ENCODE assay signal across 10 cellular contexts in genomic region chrX:30831082-30831481, GRCh38. TPM values are rescaled to one million over a fixed set of nuclear protein-coding genes. Genes with fewer than 3 reads are reported as not detected.
DNase-seq lines count a peak whose midpoint lies in the region; ATAC-seq lines count a peak whose summit lies in the region.
"Had no signal": no experiment of that assay in that cellular context is flagged by ENCODE, and none has a peak within 500 bp of the region (broad histone marks: within the 10 kb centered on the region; RNA-seq: fewer than 3 reads in every experiment).

No MANE protein-coding gene starts in this region.

- peaks cover 1% of the 10 kb centered on the region for H3K27me3 Mint-ChIP-seq in activated T-helper 1 cell treated with anti-CD3 and anti-CD28 coated beads, Interleukin-12 subunit alpha, Interleukin-12 subunit beta, Interleukin-2, Interleukin-4 antibody, amounts not matched to agents 30 ng/mL and 10 ng/mL and 1 ng/mL, durations not matched to agents 14 hours and 24 hours and 36 hours (ENCODE audit: insufficient read depth)

- peak overlapping the region; percentile 60 for H3K4me3 Mint-ChIP-seq in activated T-helper 1 cell treated with anti-CD3 and anti-CD28 coated beads, Interleukin-12 subunit alpha, Interleukin-12 subunit beta, Interleukin-2, Interleukin-4 antibody, amounts not matched to agents 30 ng/mL and 10 ng/mL and 1 ng/mL, durations not matched to agents 14 hours and 24 hours and 36 hours

- no peaks in the 10 kb centered on the region for H3K9me3 Mint-ChIP-seq in activated T-helper 1 cell treated with anti-CD3 and anti-CD28 coated beads, Interleukin-12 subunit alpha, Interleukin-12 subunit beta, Interleukin-2, Interleukin-4 antibody, amounts not matched to agents 30 ng/mL and 10 ng/mL and 1 ng/mL, durations not matched to agents 14 hours and 24 hours and 36 hours

- H3K27ac Mint-ChIP-seq in activated T-helper 1 cell treated with anti-CD3 and anti-CD28 coated beads, Interleukin-12 subunit alpha, Interleukin-12 subunit beta, Interleukin-2, Interleukin-4 antibody, amounts not matched to agents 30 ng/mL and 10 ng/mL and 1 ng/mL, durations not matched to agents 14 hours and 24 hours and 36 hours: peak overlapping the region; percentile 67

- intact Hi-C loops in activated T-helper 1 cell treated with anti-CD3 and anti-CD28 coated beads, Interleukin-12 subunit alpha, Interleukin-12 subunit beta, Interleukin-2, Interleukin-4 antibody, amounts not matched to agents 30 ng/mL and 10 ng/mL and 1 ng/mL, durations not matched to agents 14 hours and 24 hours and 36 hours (cut with micrococcal nuclease): loop anchor here (1.0 to 5.0 kb wide), 3 partner anchors 56 to 254 kb away; partner anchors contain the start of gene TASL

- H3K4me1 Mint-ChIP-seq in activated T-helper 1 cell treated with anti-CD3 and anti-CD28 coated beads, Interleukin-12 subunit alpha, Interleukin-12 subunit beta, Interleukin-2, Interleukin-4 antibody, amounts not matched to agents 30 ng/mL and 10 ng/mL and 1 ng/mL, durations not matched to agents 14 hours and 24 hours and 36 hours (ENCODE audit: low read depth): peaks cover 26% of the 10 kb centered on the region

- DNase-seq in activated T-helper 1 cell treated with anti-CD3 and anti-CD28 coated beads, Interleukin-12 subunit alpha, Interleukin-12 subunit beta, Interleukin-2, Interleukin-4 antibody, amounts not matched to agents 30 ng/mL and 10 ng/mL and 1 ng/mL, durations not matched to agents 14 hours and 24 hours and 36 hours (ENCODE audit: low spot score): peak; percentile 37
- peak; percentile 0 to 4 for DNase-seq in stimulated activated CD4-positive, alpha-beta T cell treated with anti-CD3 and anti-CD28 coated beads, Interleukin-1b, Interleukin-23, amount 100 ng/mL, for 4 hours (ENCODE audit: low read depth in 2 of 2)
- DNase-seq in RKO (ENCODE audit: low spot score) (no peak), dedifferentiated amniotic fluid mesenchymal stem cell (ENCODE audit: extremely low spot score) (no peak), COR-L47 (lab: John Stamatoyannopoulos, UW) (no peak), SW 1271 (lab: John Stamatoyannopoulos, UW) (no peak)
- DNase-seq: midbrain had no signal

- H3K36me3 Mint-ChIP-seq in activated T-helper 1 cell treated with anti-CD3 and anti-CD28 coated beads, Interleukin-12 subunit alpha, Interleukin-12 subunit beta, Interleukin-2, Interleukin-4 antibody, amounts not matched to agents 30 ng/mL and 10 ng/mL and 1 ng/mL, durations not matched to agents 14 hours and 24 hours and 36 hours (ENCODE audit: low read depth): peaks cover 13% of the 10 kb centered on the region

- ATAC-seq in GM19324 (IDR thresholded peaks at IDR 0.05; ENCODE audit: low FRiP score, unreplicated experiment) (peak; percentile 76), HG03039 (IDR thresholded peaks at IDR 0.05; ENCODE audit: unreplicated experiment) (peak; percentile 82)
- ATAC-seq: HCT116 had no signal

RNA-seq across cellular contexts. Expression of gene TAB3, which starts 58.0 kb away (rescaled TPM):
- total RNA-seq in activated T-helper 1 cell treated with anti-CD3 and anti-CD28 coated beads, Interleukin-12 subunit alpha, Interleukin-12 subunit beta, Interleukin-2, Interleukin-4 antibody, amounts not matched to agents 30 ng/mL and 10 ng/mL and 1 ng/mL, durations not matched to agents 14 hours and 24 hours and 36 hours: 23.7 and 24.4 TPM in 2 replicates

Comparison
In these comparisons a context has a peak if more than half of its experiments do, and no peak if none do; other contexts are left out.
1. DNase-seq: peak in activated T-helper 1 cell treated with anti-CD3 and anti-CD28 coated beads, Interleukin-12 subunit alpha, Interleukin-12 subunit beta, Interleukin-2, Interleukin-4 antibody, amounts not matched to agents 30 ng/mL and 10 ng/mL and 1 ng/mL, durations not matched to agents 14 hours and 24 hours and 36 hours (single experiment) and stimulated activated CD4-positive, alpha-beta T cell treated with anti-CD3 and anti-CD28 coated beads, Interleukin-1b, Interleukin-23, amount 100 ng/mL, for 4 hours (2 of 2); none in RKO (single experiment), dedifferentiated amniotic fluid mesenchymal stem cell (single experiment), COR-L47 (single experiment) and SW 1271 (0 of 2).